ENCODE assay signal across 17 cellular contexts in the genomic region with DNA sequence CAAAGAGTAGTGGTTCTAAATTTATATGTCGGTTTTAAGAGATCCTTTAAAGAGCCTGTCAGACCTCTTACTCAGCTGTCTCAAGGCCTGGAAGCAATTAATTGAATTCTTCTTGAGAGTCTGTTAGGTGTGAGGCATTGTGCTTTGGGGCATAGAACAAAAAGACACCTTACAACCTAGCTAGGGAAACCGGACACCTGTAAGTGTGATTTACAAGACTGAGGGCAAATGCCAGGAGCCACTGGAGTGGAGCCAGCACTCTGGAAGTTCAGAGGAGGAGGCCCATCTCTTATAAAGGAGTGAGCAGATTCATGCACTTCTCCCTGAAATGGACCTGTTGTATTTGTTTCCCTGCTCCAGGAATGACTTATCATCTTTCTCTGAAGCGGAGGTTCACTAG.
DNase-seq lines count a peak whose midpoint lies in the region; ATAC-seq and TF ChIP-seq lines count a peak whose summit lies in the region.
"Had no signal": no experiment of that assay in that cellular context is flagged by ENCODE, and none has a peak within 500 bp of the region (broad histone marks: within the 10 kb centered on the region; RNA-seq: fewer than 3 reads in every experiment).

No MANE protein-coding gene starts in this region.

- dilution Hi-C loops in mammary epithelial cell (cut with HindIII; ENCODE audit: low sequenced_read_pairs): no loop called here

- H3K27ac Mint-ChIP-seq in MCF 10A (ENCODE audit: low read depth, unreplicated experiment) (no peak overlapping the region), WTC11 (no peak overlapping the region)
- H3K27ac Mint-ChIP-seq: IgD-negative memory B cell had no signal

- H3K9ac ChIP-seq in mammary epithelial cell (ENCODE audit: insufficient read depth, low read length): no peak overlapping the region

- H3K27me3 Mint-ChIP-seq in MCF 10A (ENCODE audit: insufficient read depth, unreplicated experiment) (no peaks in the 10 kb centered on the region), WTC11 (ENCODE audit: low read depth) (no peaks in the 10 kb centered on the region)

- no peaks in the 10 kb centered on the region for H3K27me3 ChIP-seq in mammary epithelial cell (ENCODE audit: insufficient read depth, low read length)

- H3K4me1 ChIP-seq in mammary epithelial cell (ENCODE audit: insufficient read depth, low read length): no peaks in the 10 kb centered on the region
- H3K4me1 ChIP-seq: HAP-1 had no signal

- H2AFZ ChIP-seq in mammary epithelial cell (ENCODE audit: low read depth, low read length): no peak overlapping the region

- H3K4me1 Mint-ChIP-seq in MCF 10A (ENCODE audit: insufficient read depth, unreplicated experiment) (no peaks in the 10 kb centered on the region), WTC11 (peaks cover 14% of the 10 kb centered on the region; the same call in 1 of the 2 replicates)
- H3K4me1 Mint-ChIP-seq: IgD-negative memory B cell had no signal

- no peaks in the 10 kb centered on the region for H3K79me2 ChIP-seq in mammary epithelial cell (ENCODE audit: insufficient read depth, low read length)

- no peak overlapping the region for H3K4me3 Mint-ChIP-seq in MCF 10A (ENCODE audit: unreplicated experiment)
- no peak overlapping the region for H3K4me3 Mint-ChIP-seq in WTC11
- H3K4me3 Mint-ChIP-seq: IgD-negative memory B cell had no signal

- in situ Hi-C loops in mammary epithelial cell (cut with MboI; ENCODE audit: low sequenced_read_pairs in 2 of 2): no loop called here

- H3K36me3 ChIP-seq in mammary epithelial cell (ENCODE audit: insufficient read depth, low read length): no peaks in the 10 kb centered on the region
- H3K36me3 ChIP-seq: HAP-1 had no signal

- no peak for TF ChIP-seq CTCF in MCF 10A (IDR thresholded peaks at IDR 0.05; ENCODE audit: unreplicated experiment)
- no peak for TF ChIP-seq CTCF in mammary epithelial cell (conservative IDR thresholded peaks at IDR 0.05 in 1 of 2, IDR thresholded peaks at IDR 0.05 in 1 of 2; ENCODE audit: extremely low read depth in 1 of 2, insufficient read depth in 1 of 2, low read depth in 1 of 2, low read length in 2 of 2)
- TF ChIP-seq CTCF in WTC11 (IDR thresholded peaks at IDR 0.05): no peak

- H3K36me3 Mint-ChIP-seq in MCF 10A (ENCODE audit: insufficient read depth, unreplicated experiment): no peaks in the 10 kb centered on the region
- no peaks in the 10 kb centered on the region for H3K36me3 Mint-ChIP-seq in WTC11
- H3K36me3 Mint-ChIP-seq: IgD-negative memory B cell had no signal

- no peak overlapping the region for H3K27ac ChIP-seq in mammary epithelial cell (ENCODE audit: insufficient read depth, low read depth, low read length)
- H3K27ac ChIP-seq: C4-2B had no signal

- H4K20me1 ChIP-seq in mammary epithelial cell (ENCODE audit: insufficient read depth, low read length): no peaks in the 10 kb centered on the region

- H3K9me3 ChIP-seq in mammary epithelial cell (replicated peaks; ENCODE audit: insufficient read depth, low read length): no peaks in the 10 kb centered on the region
- H3K9me3 ChIP-seq: HAP-1 had no signal

- peak; percentile 31 for DNase-seq in MCF 10A (ENCODE audit: unreplicated experiment)
- no peak for DNase-seq in mammary epithelial cell
- DNase-seq in WTC11 (ENCODE audit: low spot score): peak; percentile 11
- peak; percentile 6 for DNase-seq in kidney tubule cell (ENCODE audit: low spot score)
- no peak for DNase-seq in KG1 (lab: John Stamatoyannopoulos, UW)
- DNase-seq in activated CD4-positive, CD25-positive, alpha-beta regulatory T cell treated with anti-CD3 and anti-CD28 coated beads, Interleukin-2, amount 50 U/mL, for 72 hours: no peak
- DNase-seq: COR-L47, EL, NCI-H146, NCI-H2081, NCI-H226, NCI-H524 treated with DMSO at 0.1 percent for 48 hours, SIG-M5 had no signal

- intact Hi-C loops in MCF 10A (cut with micrococcal nuclease) (no loop called here), mammary epithelial cell (cut with micrococcal nuclease) (no loop called here)

- ATAC-seq in WTC11: peak; percentile 91
- no peak for ATAC-seq in GM18517 (IDR thresholded peaks at IDR 0.05; ENCODE audit: unreplicated experiment)

- H3K4me2 ChIP-seq in mammary epithelial cell (ENCODE audit: insufficient read depth, low read depth, low read length): no peak overlapping the region

- POLR2A ChIA-PET in MCF 10A (lab: Yijun Ruan, JAX): interaction anchor here (0.9 kb wide), 1 partner anchor 10 kb away, joined by 3 read pairs; no protein-coding TSS in a partner anchor
- POLR2A ChIA-PET in WTC11 (lab: Charles Lee): no interaction called here

- CTCF ChIA-PET in MCF 10A (lab: Yijun Ruan, JAX) (interaction anchor here (0.7 to 0.9 kb wide), 2 partner anchors 11 to 183 kb away, joined by 3 to 5 read pairs; no protein-coding TSS in a partner anchor), mammary epithelial cell (lab: Charles Lee; ENCODE audit: low non-redundant PET) (interaction anchor here (0.6 kb wide), 1 partner anchor 37 kb away, joined by 6 read pairs; no protein-coding TSS in a partner anchor), WTC11 (lab: Charles Lee) (no interaction called here)

- WGBS in mammary epithelial cell (ENCODE audit: low coverage, missing lambda C conversion rate): 53% methylated on average over 3 of the region's 3 CpGs

- BruUV-seq in MCF 10A (replicated peaks; lab: Mats Ljungman, UMichigan) (no TSS peak), mammary epithelial cell (replicated peaks; lab: Mats Ljungman, UMichigan) (no TSS peak)

- H3K4me3 ChIP-seq in mammary epithelial cell (replicated peaks in 1 of 3; ENCODE audit: insufficient read depth in 1 of 3, low read depth in 2 of 3, low read length in 3 of 3): no peak overlapping the region
- H3K4me3 ChIP-seq: HAP-1 had no signal

- H3K9me3 Mint-ChIP-seq in MCF 10A (ENCODE audit: unreplicated experiment) (no peaks in the 10 kb centered on the region), WTC11 (peaks cover 2% of the 10 kb centered on the region)

TF ChIP-seq in WTC11, 78 proteins besides CTCF, POLR2A, EP300 and RAD21 (continues in another document):
- TF ChIP-seq SMAD4 (CRISPR knock-in tag; IDR thresholded peaks at IDR 0.05) (no peak), SMAD3 (CRISPR knock-in tag; IDR thresholded peaks at IDR 0.05; ENCODE audit: borderline replicate concordance) (no peak), TP53 (CRISPR knock-in tag; IDR thresholded peaks at IDR 0.05) (no peak), NFE2L1 (CRISPR knock-in tag; IDR thresholded peaks at IDR 0.05) (no peak), SP1 (CRISPR knock-in tag; conservative IDR thresholded peaks at IDR 0.05) (no peak), HMGA2 (CRISPR knock-in tag; IDR thresholded peaks at IDR 0.05) (no peak), NFATC4 (CRISPR knock-in tag; IDR thresholded peaks at IDR 0.05) (no peak)
- TF ChIP-seq, protein P1, sequence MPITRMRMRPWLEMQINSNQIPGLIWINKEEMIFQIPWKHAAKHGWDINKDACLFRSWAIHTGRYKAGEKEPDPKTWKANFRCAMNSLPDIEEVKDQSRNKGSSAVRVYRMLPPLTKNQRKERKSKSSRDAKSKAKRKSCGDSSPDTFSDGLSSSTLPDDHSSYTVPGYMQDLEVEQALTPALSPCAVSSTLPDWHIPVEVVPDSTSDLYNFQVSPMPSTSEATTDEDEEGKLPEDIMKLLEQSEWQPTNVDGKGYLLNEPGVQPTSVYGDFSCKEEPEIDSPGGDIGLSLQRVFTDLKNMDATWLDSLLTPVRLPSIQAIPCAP (CRISPR knock-in tag; IDR thresholded peaks at IDR 0.05): no peak
- TF ChIP-seq, protein P2, sequence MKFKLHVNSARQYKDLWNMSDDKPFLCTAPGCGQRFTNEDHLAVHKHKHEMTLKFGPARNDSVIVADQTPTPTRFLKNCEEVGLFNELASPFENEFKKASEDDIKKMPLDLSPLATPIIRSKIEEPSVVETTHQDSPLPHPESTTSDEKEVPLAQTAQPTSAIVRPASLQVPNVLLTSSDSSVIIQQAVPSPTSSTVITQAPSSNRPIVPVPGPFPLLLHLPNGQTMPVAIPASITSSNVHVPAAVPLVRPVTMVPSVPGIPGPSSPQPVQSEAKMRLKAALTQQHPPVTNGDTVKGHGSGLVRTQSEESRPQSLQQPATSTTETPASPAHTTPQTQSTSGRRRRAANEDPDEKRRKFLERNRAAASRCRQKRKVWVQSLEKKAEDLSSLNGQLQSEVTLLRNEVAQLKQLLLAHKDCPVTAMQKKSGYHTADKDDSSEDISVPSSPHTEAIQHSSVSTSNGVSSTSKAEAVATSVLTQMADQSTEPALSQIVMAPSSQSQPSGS (CRISPR knock-in tag; IDR thresholded peaks at IDR 0.05; ENCODE audit: borderline replicate concordance, low read depth): no peak
- TF ChIP-seq, protein P3, sequence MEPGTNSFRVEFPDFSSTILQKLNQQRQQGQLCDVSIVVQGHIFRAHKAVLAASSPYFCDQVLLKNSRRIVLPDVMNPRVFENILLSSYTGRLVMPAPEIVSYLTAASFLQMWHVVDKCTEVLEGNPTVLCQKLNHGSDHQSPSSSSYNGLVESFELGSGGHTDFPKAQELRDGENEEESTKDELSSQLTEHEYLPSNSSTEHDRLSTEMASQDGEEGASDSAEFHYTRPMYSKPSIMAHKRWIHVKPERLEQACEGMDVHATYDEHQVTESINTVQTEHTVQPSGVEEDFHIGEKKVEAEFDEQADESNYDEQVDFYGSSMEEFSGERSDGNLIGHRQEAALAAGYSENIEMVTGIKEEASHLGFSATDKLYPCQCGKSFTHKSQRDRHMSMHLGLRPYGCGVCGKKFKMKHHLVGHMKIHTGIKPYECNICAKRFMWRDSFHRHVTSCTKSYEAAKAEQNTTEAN (CRISPR knock-in tag; IDR thresholded peaks at IDR 0.05): no peak

Comparison
In these comparisons a context has a peak if more than half of its experiments do, and no peak if none do; other contexts are left out.
1. DNase-seq: peak in MCF 10A (single experiment), WTC11 (single experiment) and kidney tubule cell (single experiment); none in mammary epithelial cell (single experiment), KG1 (single experiment) and activated CD4-positive, CD25-positive, alpha-beta regulatory T cell treated with anti-CD3 and anti-CD28 coated beads, Interleukin-2, amount 50 U/mL, for 72 hours (single experiment).